ENCODE assay signal across 1 cellular context in genomic region chr14:102255401-102256190, GRCh38.
TF ChIP-seq lines count a peak whose summit lies in the region.

No MANE protein-coding gene starts in this region.

TF ChIP-seq in K562, 482 proteins besides CTCF, POLR2A, EP300 and RAD21 (continued from another document):
- TF ChIP-seq, protein P1, sequence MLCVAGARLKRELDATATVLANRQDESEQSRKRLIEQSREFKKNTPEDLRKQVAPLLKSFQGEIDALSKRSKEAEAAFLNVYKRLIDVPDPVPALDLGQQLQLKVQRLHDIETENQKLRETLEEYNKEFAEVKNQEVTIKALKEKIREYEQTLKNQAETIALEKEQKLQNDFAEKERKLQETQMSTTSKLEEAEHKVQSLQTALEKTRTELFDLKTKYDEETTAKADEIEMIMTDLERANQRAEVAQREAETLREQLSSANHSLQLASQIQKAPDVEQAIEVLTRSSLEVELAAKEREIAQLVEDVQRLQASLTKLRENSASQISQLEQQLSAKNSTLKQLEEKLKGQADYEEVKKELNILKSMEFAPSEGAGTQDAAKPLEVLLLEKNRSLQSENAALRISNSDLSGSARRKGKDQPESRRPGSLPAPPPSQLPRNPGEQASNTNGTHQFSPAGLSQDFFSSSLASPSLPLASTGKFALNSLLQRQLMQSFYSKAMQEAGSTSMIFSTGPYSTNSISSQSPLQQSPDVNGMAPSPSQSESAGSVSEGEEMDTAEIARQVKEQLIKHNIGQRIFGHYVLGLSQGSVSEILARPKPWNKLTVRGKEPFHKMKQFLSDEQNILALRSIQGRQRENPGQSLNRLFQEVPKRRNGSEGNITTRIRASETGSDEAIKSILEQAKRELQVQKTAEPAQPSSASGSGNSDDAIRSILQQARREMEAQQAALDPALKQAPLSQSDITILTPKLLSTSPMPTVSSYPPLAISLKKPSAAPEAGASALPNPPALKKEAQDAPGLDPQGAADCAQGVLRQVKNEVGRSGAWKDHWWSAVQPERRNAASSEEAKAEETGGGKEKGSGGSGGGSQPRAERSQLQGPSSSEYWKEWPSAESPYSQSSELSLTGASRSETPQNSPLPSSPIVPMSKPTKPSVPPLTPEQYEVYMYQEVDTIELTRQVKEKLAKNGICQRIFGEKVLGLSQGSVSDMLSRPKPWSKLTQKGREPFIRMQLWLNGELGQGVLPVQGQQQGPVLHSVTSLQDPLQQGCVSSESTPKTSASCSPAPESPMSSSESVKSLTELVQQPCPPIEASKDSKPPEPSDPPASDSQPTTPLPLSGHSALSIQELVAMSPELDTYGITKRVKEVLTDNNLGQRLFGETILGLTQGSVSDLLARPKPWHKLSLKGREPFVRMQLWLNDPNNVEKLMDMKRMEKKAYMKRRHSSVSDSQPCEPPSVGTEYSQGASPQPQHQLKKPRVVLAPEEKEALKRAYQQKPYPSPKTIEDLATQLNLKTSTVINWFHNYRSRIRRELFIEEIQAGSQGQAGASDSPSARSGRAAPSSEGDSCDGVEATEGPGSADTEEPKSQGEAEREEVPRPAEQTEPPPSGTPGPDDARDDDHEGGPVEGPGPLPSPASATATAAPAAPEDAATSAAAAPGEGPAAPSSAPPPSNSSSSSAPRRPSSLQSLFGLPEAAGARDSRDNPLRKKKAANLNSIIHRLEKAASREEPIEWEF (CRISPR knock-in tag; IDR thresholded peaks at IDR 0.05), result no peak
- no peak for TF ChIP-seq ETV6 (IDR thresholded peaks at IDR 0.05; ENCODE audit: borderline replicate concordance in 1 of 2, low read depth in 2 of 2, low read length in 1 of 2)
- TF ChIP-seq ETV6 (CRISPR knock-in tag; IDR thresholded peaks at IDR 0.05; ENCODE audit: borderline replicate concordance), result no peak
- TF ChIP-seq MECOM (CRISPR knock-in tag; IDR thresholded peaks at IDR 0.05), result no peak
- peak; percentile 52 for TF ChIP-seq ARID1B (IDR thresholded peaks at IDR 0.05)
- no peak for TF ChIP-seq CBX3 (IDR thresholded peaks at IDR 0.05; ENCODE audit: borderline replicate concordance in 1 of 2, low read length in 2 of 2)
- 0 out of 2 replicates have a peak, but pooled peaks have one; percentile 14 for TF ChIP-seq MGA (IDR thresholded peaks at IDR 0.05)
- TF ChIP-seq, protein P2, sequence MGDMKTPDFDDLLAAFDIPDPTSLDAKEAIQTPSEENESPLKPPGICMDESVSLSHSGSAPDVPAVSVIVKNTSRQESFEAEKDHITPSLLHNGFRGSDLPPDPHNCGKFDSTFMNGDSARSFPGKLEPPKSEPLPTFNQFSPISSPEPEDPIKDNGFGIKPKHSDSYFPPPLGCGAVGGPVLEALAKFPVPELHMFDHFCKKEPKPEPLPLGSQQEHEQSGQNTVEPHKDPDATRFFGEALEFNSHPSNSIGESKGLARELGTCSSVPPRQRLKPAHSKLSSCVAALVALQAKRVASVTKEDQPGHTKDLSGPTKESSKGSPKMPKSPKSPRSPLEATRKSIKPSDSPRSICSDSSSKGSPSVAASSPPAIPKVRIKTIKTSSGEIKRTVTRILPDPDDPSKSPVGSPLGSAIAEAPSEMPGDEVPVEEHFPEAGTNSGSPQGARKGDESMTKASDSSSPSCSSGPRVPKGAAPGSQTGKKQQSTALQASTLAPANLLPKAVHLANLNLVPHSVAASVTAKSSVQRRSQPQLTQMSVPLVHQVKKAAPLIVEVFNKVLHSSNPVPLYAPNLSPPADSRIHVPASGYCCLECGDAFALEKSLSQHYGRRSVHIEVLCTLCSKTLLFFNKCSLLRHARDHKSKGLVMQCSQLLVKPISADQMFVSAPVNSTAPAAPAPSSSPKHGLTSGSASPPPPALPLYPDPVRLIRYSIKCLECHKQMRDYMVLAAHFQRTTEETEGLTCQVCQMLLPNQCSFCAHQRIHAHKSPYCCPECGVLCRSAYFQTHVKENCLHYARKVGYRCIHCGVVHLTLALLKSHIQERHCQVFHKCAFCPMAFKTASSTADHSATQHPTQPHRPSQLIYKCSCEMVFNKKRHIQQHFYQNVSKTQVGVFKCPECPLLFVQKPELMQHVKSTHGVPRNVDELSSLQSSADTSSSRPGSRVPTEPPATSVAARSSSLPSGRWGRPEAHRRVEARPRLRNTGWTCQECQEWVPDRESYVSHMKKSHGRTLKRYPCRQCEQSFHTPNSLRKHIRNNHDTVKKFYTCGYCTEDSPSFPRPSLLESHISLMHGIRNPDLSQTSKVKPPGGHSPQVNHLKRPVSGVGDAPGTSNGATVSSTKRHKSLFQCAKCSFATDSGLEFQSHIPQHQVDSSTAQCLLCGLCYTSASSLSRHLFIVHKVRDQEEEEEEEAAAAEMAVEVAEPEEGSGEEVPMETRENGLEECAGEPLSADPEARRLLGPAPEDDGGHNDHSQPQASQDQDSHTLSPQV (IDR thresholded peaks at IDR 0.05), result peak; percentile 73
- TF ChIP-seq ZNF121 (CRISPR knock-in tag; conservative IDR thresholded peaks at IDR 0.05), result peak; percentile 60; the same call in 1 of the 2 replicates
- 0 out of 2 replicates have a peak, but pooled peaks have one; percentile 13 for TF ChIP-seq EP400 (IDR thresholded peaks at IDR 0.05)
- no peak for TF ChIP-seq CHAMP1 (IDR thresholded peaks at IDR 0.05)
- TF ChIP-seq RBM22 (IDR thresholded peaks at IDR 0.05; ENCODE audit: low read depth, low read length, poor library complexity, severe bottlenecking), result no peak
- peak; percentile 56; the same call in 1 of the 2 replicates for TF ChIP-seq JUND (IDR thresholded peaks at IDR 0.05; ENCODE audit: borderline replicate concordance, low read depth, low read length)
- TF ChIP-seq JUND (tag; IDR thresholded peaks at IDR 0.05; ENCODE audit: borderline replicate concordance, low read depth, low read length), result peak; percentile 73; the same call in 2 of the 3 replicates
- TF ChIP-seq TAF15 (IDR thresholded peaks at IDR 0.05; ENCODE audit: low read depth, low read length), result no peak
- TF ChIP-seq, protein P3, sequence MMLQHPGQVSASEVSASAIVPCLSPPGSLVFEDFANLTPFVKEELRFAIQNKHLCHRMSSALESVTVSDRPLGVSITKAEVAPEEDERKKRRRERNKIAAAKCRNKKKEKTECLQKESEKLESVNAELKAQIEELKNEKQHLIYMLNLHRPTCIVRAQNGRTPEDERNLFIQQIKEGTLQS (IDR thresholded peaks at IDR 0.05), result peak; percentile 68; the same call in 1 of the 2 replicates
- TF ChIP-seq, protein P3 (CRISPR knock-in tag; conservative IDR thresholded peaks at IDR 0.05), result no peak
- no peak for TF ChIP-seq SMC3 (conservative IDR thresholded peaks at IDR 0.05; ENCODE audit: insufficient read depth, low read depth, low read length)
- TF ChIP-seq MCM3 (IDR thresholded peaks at IDR 0.05), result no peak
- TF ChIP-seq CBFA2T3 (IDR thresholded peaks at IDR 0.05), result 0 out of 2 replicates have a peak, but pooled peaks have one; percentile 10
- TF ChIP-seq MAFF (IDR thresholded peaks at IDR 0.05; ENCODE audit: low read length), result peak; percentile 78
- TF ChIP-seq, protein P4, sequence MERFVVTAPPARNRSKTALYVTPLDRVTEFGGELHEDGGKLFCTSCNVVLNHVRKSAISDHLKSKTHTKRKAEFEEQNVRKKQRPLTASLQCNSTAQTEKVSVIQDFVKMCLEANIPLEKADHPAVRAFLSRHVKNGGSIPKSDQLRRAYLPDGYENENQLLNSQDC (CRISPR knock-in tag; IDR thresholded peaks at IDR 0.05), result no peak
- TF ChIP-seq BCOR (IDR thresholded peaks at IDR 0.05), result 0 out of 2 replicates have a peak, but pooled peaks have one; percentile 55
- peak; percentile 95 for TF ChIP-seq ZNF316 (IDR thresholded peaks at IDR 0.05)
- peak; percentile 91 for TF ChIP-seq C11orf30 (IDR thresholded peaks at IDR 0.05; ENCODE audit: low read depth)
- TF ChIP-seq MAFG (tag; conservative IDR thresholded peaks at IDR 0.05), result peak; percentile 92
- no peak for TF ChIP-seq ZKSCAN3 (CRISPR knock-in tag; IDR thresholded peaks at IDR 0.05)
- TF ChIP-seq ZNF197 (CRISPR knock-in tag; IDR thresholded peaks at IDR 0.05; ENCODE audit: low read depth), result no peak
- no peak for TF ChIP-seq ZNF347 (CRISPR knock-in tag; IDR thresholded peaks at IDR 0.05; ENCODE audit: low read depth)
- TF ChIP-seq NEUROD1 (IDR thresholded peaks at IDR 0.05; ENCODE audit: borderline replicate concordance, low read depth, low read length, partially characterized antibody), result no peak
- TF ChIP-seq TSC22D4 (tag; IDR thresholded peaks at IDR 0.05), result no peak
- TF ChIP-seq PHB2 (IDR thresholded peaks at IDR 0.05; ENCODE audit: low read depth), result no peak
- 0 out of 2 replicates have a peak, but pooled peaks have one; percentile 13 for TF ChIP-seq FOSL1 (tag; conservative IDR thresholded peaks at IDR 0.05)
- peak; percentile 80 for TF ChIP-seq MAFK (IDR thresholded peaks at IDR 0.05; ENCODE audit: low read length)
TF ChIP-seq in K562: peak in this region for 22.
